Comparison of ENCODE assay signal across 17 cellular contexts in the genomic region with DNA sequence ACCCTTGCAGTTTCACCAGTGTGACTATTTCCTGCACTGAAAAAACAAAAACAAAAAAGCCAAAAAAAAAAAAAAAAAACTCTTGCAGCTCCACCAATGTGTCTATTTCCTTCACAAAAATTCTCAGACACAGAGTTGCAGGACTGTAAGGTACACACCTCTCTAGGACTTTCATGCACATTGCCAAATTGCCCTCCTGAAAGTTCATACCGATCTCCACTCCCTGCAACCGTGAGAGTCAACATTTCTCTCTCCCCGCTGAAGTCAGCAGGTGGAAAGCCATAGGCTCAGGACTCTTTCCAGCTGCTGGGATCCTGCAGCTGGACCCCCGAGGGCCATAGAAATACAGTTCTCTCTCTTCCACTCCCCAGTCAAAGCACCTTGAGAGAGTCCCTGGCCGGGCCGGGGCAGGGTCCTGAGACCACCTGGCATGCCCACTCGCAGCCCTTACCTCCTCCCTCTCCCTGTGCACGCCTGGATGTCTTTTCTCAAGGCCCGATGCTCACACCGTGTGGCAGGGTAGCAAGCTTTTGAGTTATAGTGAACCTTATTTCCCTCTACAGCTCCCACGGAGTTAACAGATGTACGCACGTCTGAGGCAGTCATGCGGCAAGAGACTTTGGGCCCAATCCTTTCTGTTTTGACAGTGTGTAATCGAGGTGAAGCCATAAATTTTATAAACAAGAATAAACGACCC.
"Had no signal": no experiment of that assay in that cellular context is flagged by ENCODE, and none has a peak within 500 bp of the region (broad histone marks: within the 10 kb centered on the region; RNA-seq: fewer than 3 reads in every experiment).

No MANE protein-coding gene starts in this region.

- H3K9me3 Mint-ChIP-seq: activated CD4-positive, alpha-beta T cell treated with anti-CD3 and anti-CD28 coated beads, Interleukin-2, amount 10 ng/mL, durations not matched to agents 24 days and 14 days; activated naive CD4-positive, alpha-beta T cell treated with anti-CD3 and anti-CD28 coated beads for 36 hours; dendritic cell treated with granulocyte-macrophage colony-stimulating factor and Interleukin-4, amounts not matched to agents 40 ng/mL and 50 ng/mL, for 4 days; mesothelial cell of epicardium; stimulated activated naive B cell treated with anti-CD40 and anti-IgM and Interleukin-4, amounts not matched to agents 10 μg/mL and 1 μg/mL and 100 μg/mL, for 72 hours had no signal

- DNase-seq: activated CD4-positive, alpha-beta T cell treated with anti-CD3 and anti-CD28 coated beads, Interleukin-2, amount 10 ng/mL, durations not matched to agents 24 days and 14 days; activated CD8-positive, alpha-beta memory T cell treated with anti-CD3 and anti-CD28 coated beads for 24 hours; activated naive CD4-positive, alpha-beta T cell treated with anti-CD3 and anti-CD28 coated beads for 36 hours; adrenal gland; body of pancreas; central memory CD4-positive, alpha-beta T cell; nucleus accumbens; spleen; stimulated activated CD4-positive, alpha-beta T cell treated with anti-CD3 and anti-CD28 coated beads, Interleukin-1b, Interleukin-23, amount 100 ng/mL, for 48 hours; stimulated activated naive B cell treated with anti-CD40 and anti-IgM and Interleukin-4, amounts not matched to agents 10 μg/mL and 1 μg/mL and 100 μg/mL, for 72 hours; T-helper 9 cell; transverse colon had no signal

- ATAC-seq: body of pancreas; gastroesophageal sphincter; sciatic nerve; stimulated activated naive B cell treated with anti-CD40 and anti-IgM and Interleukin-4, amounts not matched to agents 10 μg/mL and 1 μg/mL and 100 μg/mL, for 72 hours had no signal

- H3K36me3 Mint-ChIP-seq: mesothelial cell of epicardium; stimulated activated naive B cell treated with anti-CD40 and anti-IgM and Interleukin-4, amounts not matched to agents 10 μg/mL and 1 μg/mL and 100 μg/mL, for 72 hours had no signal

- H3K27ac Mint-ChIP-seq: activated CD4-positive, alpha-beta T cell treated with anti-CD3 and anti-CD28 coated beads, Interleukin-2, amount 10 ng/mL, durations not matched to agents 24 days and 14 days; activated naive CD4-positive, alpha-beta T cell treated with anti-CD3 and anti-CD28 coated beads for 36 hours; dendritic cell treated with granulocyte-macrophage colony-stimulating factor and Interleukin-4, amounts not matched to agents 40 ng/mL and 50 ng/mL, for 4 days; mesothelial cell of epicardium; progenitor cell of endocrine pancreas; stimulated activated naive B cell treated with anti-CD40 and anti-IgM and Interleukin-4, amounts not matched to agents 10 μg/mL and 1 μg/mL and 100 μg/mL, for 72 hours had no signal

- H3K4me3 Mint-ChIP-seq: activated CD4-positive, alpha-beta T cell treated with anti-CD3 and anti-CD28 coated beads, Interleukin-2, amount 10 ng/mL, durations not matched to agents 24 days and 14 days; activated naive CD4-positive, alpha-beta T cell treated with anti-CD3 and anti-CD28 coated beads for 36 hours; dendritic cell treated with granulocyte-macrophage colony-stimulating factor and Interleukin-4, amounts not matched to agents 40 ng/mL and 50 ng/mL, for 4 days; mesothelial cell of epicardium; stimulated activated naive B cell treated with anti-CD40 and anti-IgM and Interleukin-4, amounts not matched to agents 10 μg/mL and 1 μg/mL and 100 μg/mL, for 72 hours had no signal

- H3K4me1 Mint-ChIP-seq: mesothelial cell of epicardium had no signal
